14 cellular contexts compared by ENCODE assay signal in genomic region chr18:3180325-3180724, GRCh38. TPM values are rescaled to one million over a fixed set of nuclear protein-coding genes. Genes with fewer than 3 reads are reported as not detected.
DNase-seq lines count a peak whose midpoint lies in the region; ATAC-seq and TF ChIP-seq lines count a peak whose summit lies in the region.
"Had no signal": no experiment of that assay in that cellular context is flagged by ENCODE, and none has a peak within 500 bp of the region (broad histone marks: within the 10 kb centered on the region; RNA-seq: fewer than 3 reads in every experiment).

No MANE protein-coding gene starts in this region.

- no peaks in the 10 kb centered on the region for H3K36me3 ChIP-seq in mesodermal cell (ENCODE audit: control insufficient read depth, insufficient read depth, low read length)

- ATAC-seq in GM21825 (IDR thresholded peaks at IDR 0.05; ENCODE audit: unreplicated experiment), result no peak
- ATAC-seq: SK-N-SH treated with all-trans-retinoic acid at 6 μM for 48 hours; stimulated activated naive CD8-positive, alpha-beta T cell treated with anti-CD3 and anti-CD28 coated beads, Interleukin-15, Interleukin-2, amounts not matched to agents 100 U/mL and 50 U/mL, for 24 hours had no signal

- no peak for TF ChIP-seq CTCF in choroid plexus epithelial cell (conservative IDR thresholded peaks at IDR 0.05; ENCODE audit: low read depth, low read length)

- DNase-seq in AG08396 (ENCODE audit: low spot score) (peak; percentile 16), HT1080 (ENCODE audit: low read depth) (peak; percentile 15), choroid plexus epithelial cell (ENCODE audit: low read depth) (peak; percentile 43), NCI-H2029 treated with DMSO at 0.1 percent for 48 hours (lab: John Stamatoyannopoulos, UW) (no peak), SIG-M5 treated with dmso at 0.1 percent for 504 hours (lab: John Stamatoyannopoulos, UW; ENCODE audit: unreplicated experiment) (no peak), NCI-H226 (no peak)
- DNase-seq: DMS79 treated with DMSO at 0.1 percent for 48 hours; NCI-H146; NCI-H524 treated with DMSO at 0.1 percent for 48 hours; stimulated activated CD4-positive, alpha-beta T cell treated with anti-CD3 and anti-CD28 coated beads, Interleukin-4, amount 100 ng/mL, for 24 hours; stimulated activated naive CD8-positive, alpha-beta T cell treated with anti-CD3 and anti-CD28 coated beads, Interleukin-15, Interleukin-2, amounts not matched to agents 100 U/mL and 50 U/mL, for 24 hours had no signal

- H3K4me3 ChIP-seq in choroid plexus epithelial cell (ENCODE audit: low read depth, low read length) (no peak overlapping the region), mesodermal cell (ENCODE audit: extremely low read depth, insufficient read depth, low read length, poor library complexity, severe bottlenecking) (no peak overlapping the region)

- peak overlapping the region; percentile 47 for H3K27ac ChIP-seq in mesodermal cell (ENCODE audit: low read depth, low read length, severe bottlenecking)

- H3K9me3 ChIP-seq in mesodermal cell (ENCODE audit: control insufficient read depth, low read length), result no peaks in the 10 kb centered on the region

- WGBS in mesodermal cell (ENCODE audit: insufficient coverage in 2 of 2), 2 experiments, result 67% methylated on average over 2 of the region's 2 CpGs; no CpG with 5 or more reads in 1 of the 2 experiments

- peaks cover 11% of the 10 kb centered on the region for H3K4me1 ChIP-seq in mesodermal cell (ENCODE audit: control insufficient read depth, insufficient read depth, low read length, poor library complexity, severe bottlenecking)

RNA-seq across cellular contexts. Expression of gene MYOM1, which starts 39.4 kb away (rescaled TPM):
- total RNA-seq in HT1080 (2014; rRNA removed; shearing (Covaris generic)), result not detected in 2 replicates
- polyA plus RNA-seq in HT1080 (2015; cell fraction: cytosol; rRNA removed), result 0.03 and 0.07 TPM in 2 replicates
- 0.04 and 0.09 TPM in 2 replicates for polyA plus RNA-seq in HT1080 (2015; cell fraction: nucleus; rRNA removed)
- 0.81 TPM for polyA plus RNA-seq in mesodermal cell (2013, experiment 1 of 2)
- 0.35 TPM for polyA plus RNA-seq in mesodermal cell (2013, experiment 2 of 2)

Comparison
In these comparisons a context has a peak if more than half of its experiments do, and no peak if none do; other contexts are left out.
1. DNase-seq: peak in AG08396 (single experiment), HT1080 (single experiment) and choroid plexus epithelial cell (single experiment); none in NCI-H2029 treated with DMSO at 0.1 percent for 48 hours (single experiment), SIG-M5 treated with dmso at 0.1 percent for 504 hours (single experiment) and NCI-H226 (single experiment).